ENCODE assay signal across 13 cellular contexts in the genomic region with DNA sequence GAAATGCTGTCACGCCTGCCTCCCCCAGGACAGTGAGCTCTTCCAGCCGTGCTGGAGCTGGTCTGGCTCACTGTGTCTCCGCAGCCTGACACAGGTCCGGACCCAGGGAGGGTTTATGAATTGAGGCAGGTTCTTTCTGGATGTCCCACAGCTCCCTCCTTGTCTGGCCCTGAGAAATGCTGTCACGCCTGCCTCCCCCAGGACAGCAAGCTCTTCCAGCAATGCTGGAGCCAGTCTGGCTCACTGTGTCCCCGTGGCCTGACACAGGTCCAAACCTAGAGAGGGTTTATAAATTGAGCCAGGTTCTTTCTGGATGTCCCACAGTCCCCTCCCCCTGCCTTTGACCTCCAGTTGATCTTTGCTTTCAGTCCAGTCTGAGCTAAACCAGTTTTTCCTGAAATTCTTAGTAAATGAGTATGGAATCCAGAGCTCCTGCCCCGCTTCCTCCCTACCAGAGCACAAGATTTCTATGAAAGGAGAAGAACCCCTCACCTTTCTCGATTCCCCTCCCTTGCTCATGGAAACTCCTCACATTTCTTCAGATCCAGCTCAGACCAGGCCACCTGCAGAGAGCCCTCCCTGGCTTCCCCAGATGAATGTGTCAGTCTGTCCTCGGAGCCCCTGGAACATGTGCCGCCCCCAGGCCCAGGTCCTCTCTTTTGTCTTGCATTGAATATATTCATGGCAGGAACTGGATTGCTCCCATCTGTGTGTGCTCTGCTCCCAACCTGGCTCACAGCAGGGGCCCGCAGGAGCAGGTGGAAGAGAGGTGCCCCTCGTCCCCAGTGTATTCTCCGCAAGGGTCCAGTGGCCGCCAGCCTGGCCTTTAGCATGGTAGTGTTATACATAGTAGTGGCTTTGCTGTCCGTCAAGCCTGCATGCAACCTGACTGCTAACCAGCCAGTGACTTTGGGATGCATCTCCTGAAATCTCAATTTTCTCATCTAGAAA.
DNase-seq lines count a peak whose midpoint lies in the region; ATAC-seq and TF ChIP-seq lines count a peak whose summit lies in the region.
"Had no signal": no experiment of that assay in that cellular context is flagged by ENCODE, and none has a peak within 500 bp of the region (broad histone marks: within the 10 kb centered on the region; RNA-seq: fewer than 3 reads in every experiment).

No MANE protein-coding gene starts in this region.

- H3K4me3 ChIP-seq in PC-3 (ENCODE audit: low read length) (peak overlapping the region; percentile 40; the same call in 1 of the 2 replicates), cardiac muscle cell (no peak overlapping the region)
- H3K4me3 ChIP-seq in effector memory CD4-positive, alpha-beta T cell (ENCODE audit: insufficient read depth, low read depth, low read length, poor library complexity, severe bottlenecking), result no peak overlapping the region

- intact Hi-C loops in PC-3 (cut with micrococcal nuclease), result no loop called here

- no peaks in the 10 kb centered on the region for H3K79me2 ChIP-seq in PC-3 (ENCODE audit: low read length)

- no peaks in the 10 kb centered on the region for H3K36me3 ChIP-seq in PC-3 (ENCODE audit: low read depth, low read length)
- no peaks in the 10 kb centered on the region for H3K36me3 ChIP-seq in cardiac muscle cell
- no peaks in the 10 kb centered on the region for H3K36me3 ChIP-seq in effector memory CD4-positive, alpha-beta T cell (ENCODE audit: control insufficient read depth, insufficient read depth, low read length)

- H3F3A ChIP-seq in PC-3 (ENCODE audit: low read length, unreplicated experiment), result no peaks in the 10 kb centered on the region

- BruUV-seq in PC-3 (replicated peaks; lab: Mats Ljungman, UMichigan), result no TSS peak

- no peaks in the 10 kb centered on the region for H4K20me1 ChIP-seq in PC-3 (ENCODE audit: low read length)

- H3K27ac Mint-ChIP-seq in nephron progenitor cell, result peak overlapping the region; percentile 78
- H3K27ac Mint-ChIP-seq: activated CD4-positive, alpha-beta T cell treated with anti-CD3 and anti-CD28 coated beads, Interleukin-2, amount 10 ng/mL, durations not matched to agents 24 days and 14 days; activated naive CD8-positive, alpha-beta T cell treated with anti-CD3 and anti-CD28 coated beads for 36 hours; CD4-positive, CD25-positive, alpha-beta regulatory T cell had no signal

- H3K4me1 ChIP-seq in PC-3 (ENCODE audit: insufficient read depth, low read length), result peaks cover 48% of the 10 kb centered on the region
- H3K4me1 ChIP-seq in cardiac muscle cell (ENCODE audit: low read depth), result peaks cover 42% of the 10 kb centered on the region
- no peaks in the 10 kb centered on the region for H3K4me1 ChIP-seq in effector memory CD4-positive, alpha-beta T cell (ENCODE audit: control insufficient read depth, insufficient read depth, low read length, poor library complexity, severe bottlenecking)

- no peaks in the 10 kb centered on the region for H3K36me3 Mint-ChIP-seq in nephron progenitor cell (ENCODE audit: low read depth)
- H3K36me3 Mint-ChIP-seq: activated naive CD8-positive, alpha-beta T cell treated with anti-CD3 and anti-CD28 coated beads for 36 hours; CD4-positive, CD25-positive, alpha-beta regulatory T cell had no signal

- DNase-seq in DMS53 (lab: John Stamatoyannopoulos, UW) (peak; percentile 91), PC-3 (peak; percentile 86), cardiac muscle cell (ENCODE audit: low read depth in 1 of 2, low spot score in 1 of 2) (peak; percentile 34 to 39), nephron progenitor cell (no peak), NCI-H2171 (lab: John Stamatoyannopoulos, UW) (no peak)
- DNase-seq in stimulated activated CD4-positive, alpha-beta T cell treated with anti-CD3 and anti-CD28 coated beads, Interleukin-4, amount 100 ng/mL, for 1 hour, result no peak
- no peak for DNase-seq in effector memory CD4-positive, alpha-beta T cell
- DNase-seq: activated CD4-positive, alpha-beta T cell treated with anti-CD3 and anti-CD28 coated beads, Interleukin-2, amount 10 ng/mL, durations not matched to agents 24 days and 14 days; activated naive CD8-positive, alpha-beta T cell treated with anti-CD3 and anti-CD28 coated beads for 36 hours; CD4-positive, CD25-positive, alpha-beta regulatory T cell; NCI-H1694; SHP77 treated with DMSO at 0.1 percent for 48 hours had no signal

- TF ChIP-seq CTCF in PC-3 (conservative IDR thresholded peaks at IDR 0.05; ENCODE audit: low read depth, low read length) (no peak), cardiac muscle cell (IDR thresholded peaks at IDR 0.05; ENCODE audit: low read depth, low read length) (no peak), nephron progenitor cell (IDR thresholded peaks at IDR 0.05) (no peak)

- H3K27me3 ChIP-seq in PC-3 (ENCODE audit: low read length) (no peaks in the 10 kb centered on the region), cardiac muscle cell (no peaks in the 10 kb centered on the region)
- no peaks in the 10 kb centered on the region for H3K27me3 ChIP-seq in effector memory CD4-positive, alpha-beta T cell (replicated peaks; ENCODE audit: control insufficient read depth, insufficient read depth, low read length, poor library complexity, severe bottlenecking)

- H3K27ac ChIP-seq in PC-3 (ENCODE audit: low read length) (peak overlapping the region; percentile 77), cardiac muscle cell (peak overlapping the region; percentile 93)
- no peak overlapping the region for H3K27ac ChIP-seq in effector memory CD4-positive, alpha-beta T cell (ENCODE audit: insufficient read depth, low read length, poor library complexity, severe bottlenecking)

- CTCF ChIA-PET in PC-3 (lab: Charles Lee), result no interaction called here

- H2AFZ ChIP-seq in PC-3 (ENCODE audit: low read length), result peak overlapping the region; percentile 65

- peaks cover 11% of the 10 kb centered on the region for H3K27me3 Mint-ChIP-seq in nephron progenitor cell (ENCODE audit: low read depth, poor library complexity)
- H3K27me3 Mint-ChIP-seq: activated naive CD8-positive, alpha-beta T cell treated with anti-CD3 and anti-CD28 coated beads for 36 hours had no signal

- POLR2A ChIA-PET in PC-3 (lab: Charles Lee; ENCODE audit: unreplicated experiment), result no interaction called here

- ATAC-seq in PC-3 (peak; percentile 48), GM21619 (IDR thresholded peaks at IDR 0.05; ENCODE audit: unreplicated experiment) (no peak)

- H3K9me3 Mint-ChIP-seq in nephron progenitor cell, result no peaks in the 10 kb centered on the region
- H3K9me3 Mint-ChIP-seq: activated CD4-positive, alpha-beta T cell treated with anti-CD3 and anti-CD28 coated beads, Interleukin-2, amount 10 ng/mL, durations not matched to agents 24 days and 14 days; activated naive CD8-positive, alpha-beta T cell treated with anti-CD3 and anti-CD28 coated beads for 36 hours; CD4-positive, CD25-positive, alpha-beta regulatory T cell had no signal

- H3K4me1 Mint-ChIP-seq in nephron progenitor cell, result peaks cover 56% of the 10 kb centered on the region
- H3K4me1 Mint-ChIP-seq: activated CD4-positive, alpha-beta T cell treated with anti-CD3 and anti-CD28 coated beads, Interleukin-2, amount 10 ng/mL, durations not matched to agents 24 days and 14 days; activated naive CD8-positive, alpha-beta T cell treated with anti-CD3 and anti-CD28 coated beads for 36 hours; CD4-positive, CD25-positive, alpha-beta regulatory T cell had no signal

- H3K9me2 ChIP-seq in PC-3 (replicated peaks; ENCODE audit: low read length), result no peaks in the 10 kb centered on the region

- H3K4me3 Mint-ChIP-seq in nephron progenitor cell, result no peak overlapping the region
- H3K4me3 Mint-ChIP-seq: activated CD4-positive, alpha-beta T cell treated with anti-CD3 and anti-CD28 coated beads, Interleukin-2, amount 10 ng/mL, durations not matched to agents 24 days and 14 days; activated naive CD8-positive, alpha-beta T cell treated with anti-CD3 and anti-CD28 coated beads for 36 hours; CD4-positive, CD25-positive, alpha-beta regulatory T cell had no signal

- no peaks in the 10 kb centered on the region for H3K9me3 ChIP-seq in PC-3 (ENCODE audit: low read length)
- H3K9me3 ChIP-seq in cardiac muscle cell (ENCODE audit: low read depth), result no peaks in the 10 kb centered on the region
- H3K9me3 ChIP-seq in effector memory CD4-positive, alpha-beta T cell (ENCODE audit: control insufficient read depth, low read length), result no peaks in the 10 kb centered on the region

- peak overlapping the region; percentile 81 for H3K4me2 ChIP-seq in PC-3 (ENCODE audit: low read length)

- peak overlapping the region; percentile 46; the same call in 1 of the 2 replicates for H3K9ac ChIP-seq in PC-3 (ENCODE audit: low read length)

Comparison
In these comparisons a context has a peak if more than half of its experiments do, and no peak if none do; other contexts are left out.
1. DNase-seq: peak in DMS53 (single experiment), PC-3 (single experiment) and cardiac muscle cell (2 of 2); none in nephron progenitor cell (single experiment), stimulated activated CD4-positive, alpha-beta T cell treated with anti-CD3 and anti-CD28 coated beads, Interleukin-4, amount 100 ng/mL, for 1 hour (single experiment), NCI-H2171 (single experiment) and effector memory CD4-positive, alpha-beta T cell (0 of 3).